ENCODE assay signal across 17 cellular contexts in genomic region chr15:29382862-29383261, GRCh38.
"Had no signal": no experiment of that assay in that cellular context is flagged by ENCODE, and none has a peak within 500 bp of the region (broad histone marks: within the 10 kb centered on the region; RNA-seq: fewer than 3 reads in every experiment).

No MANE protein-coding gene starts in this region.

- H3K27ac Mint-ChIP-seq: activated CD4-positive, alpha-beta T cell treated with anti-CD3 and anti-CD28 coated beads for 36 hours; activated naive CD8-positive, alpha-beta T cell treated with anti-CD3 and anti-CD28 coated beads for 36 hours; stimulated activated naive CD8-positive, alpha-beta T cell treated with anti-CD3 and anti-CD28 coated beads, Interleukin-15, Interleukin-2, amounts not matched to agents 100 ng/mL and 50 ng/mL, for 24 hours; WTC11 had no signal

- H3K4me1 Mint-ChIP-seq: activated CD4-positive, alpha-beta T cell treated with anti-CD3 and anti-CD28 coated beads for 36 hours; activated naive CD8-positive, alpha-beta T cell treated with anti-CD3 and anti-CD28 coated beads for 36 hours; WTC11 had no signal

- H3K4me3 Mint-ChIP-seq: activated CD4-positive, alpha-beta T cell treated with anti-CD3 and anti-CD28 coated beads for 36 hours; activated naive CD8-positive, alpha-beta T cell treated with anti-CD3 and anti-CD28 coated beads for 36 hours; neural progenitor cell; stimulated activated naive CD8-positive, alpha-beta T cell treated with anti-CD3 and anti-CD28 coated beads, Interleukin-15, Interleukin-2, amounts not matched to agents 100 ng/mL and 50 ng/mL, for 24 hours; WTC11 had no signal

- H3K9me3 Mint-ChIP-seq: activated naive CD8-positive, alpha-beta T cell treated with anti-CD3 and anti-CD28 coated beads for 36 hours; stimulated activated naive CD8-positive, alpha-beta T cell treated with anti-CD3 and anti-CD28 coated beads, Interleukin-15, Interleukin-2, amounts not matched to agents 100 ng/mL and 50 ng/mL, for 24 hours; WTC11 had no signal

- DNase-seq: activated CD4-positive, alpha-beta T cell treated with anti-CD3 and anti-CD28 coated beads for 36 hours; activated CD4-positive, alpha-beta T cell treated with anti-CD3 and anti-CD28 coated beads, Interleukin-2, amount 50 U/mL, for 48 hours; activated naive CD4-positive, alpha-beta T cell; activated naive CD8-positive, alpha-beta T cell treated with anti-CD3 and anti-CD28 coated beads for 36 hours; amniotic stem cell; dermis blood vessel endothelial cell; effector memory CD4-positive, alpha-beta T cell; esophagus squamous epithelium; left ventricle myocardium superior; psoas muscle; right cardiac atrium; stimulated activated CD4-positive, alpha-beta T cell treated with anti-CD3 and anti-CD28 coated beads, Interleukin-2, amount 100 ng/mL, for 24 hours; transverse colon; uterus had no signal

- H3K36me3 Mint-ChIP-seq: activated naive CD8-positive, alpha-beta T cell treated with anti-CD3 and anti-CD28 coated beads for 36 hours; neural progenitor cell; WTC11 had no signal

- ATAC-seq: activated CD4-positive, alpha-beta T cell treated with anti-CD3 and anti-CD28 coated beads for 36 hours; left ventricle myocardium superior; psoas muscle; WTC11 had no signal
